Comparison of ENCODE assay signal across 29 cellular contexts in the genomic region with DNA sequence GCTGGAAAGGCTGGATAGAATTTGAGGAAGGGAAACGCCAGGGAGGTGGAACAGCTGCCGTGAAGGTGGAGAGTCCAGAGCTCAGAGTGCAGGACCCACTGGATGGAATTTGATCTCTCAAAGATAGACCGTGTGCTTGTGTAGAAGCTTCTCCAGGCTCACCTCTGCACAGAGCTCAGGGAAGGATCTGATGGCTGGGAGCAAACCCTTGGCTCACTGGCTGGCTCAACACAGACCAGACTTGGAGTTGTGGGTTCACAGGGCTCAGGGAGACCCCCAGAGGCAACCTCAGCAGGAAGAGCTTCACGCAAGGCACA. TPM values are rescaled to one million over a fixed set of nuclear protein-coding genes. Genes with fewer than 3 reads are reported as not detected.
"Had no signal": no experiment of that assay in that cellular context is flagged by ENCODE, and none has a peak within 500 bp of the region (broad histone marks: within the 10 kb centered on the region; RNA-seq: fewer than 3 reads in every experiment).

No MANE protein-coding gene starts in this region.

- H3K27ac ChIP-seq: VCaP had no signal

- H3K4me1 Mint-ChIP-seq: activated CD4-positive, alpha-beta T cell treated with anti-CD3 and anti-CD28 coated beads for 36 hours; activated naive CD8-positive, alpha-beta T cell treated with anti-CD3 and anti-CD28 coated beads for 36 hours had no signal

- H3K36me3 Mint-ChIP-seq: activated naive CD4-positive, alpha-beta T cell treated with anti-CD3 and anti-CD28 coated beads, Interleukin-2, amount 10 ng/mL, durations not matched to agents 7 days and 5 days; activated naive CD8-positive, alpha-beta T cell treated with anti-CD3 and anti-CD28 coated beads for 36 hours; T-cell had no signal

- H3K27ac Mint-ChIP-seq: activated CD4-positive, alpha-beta memory T cell treated with anti-CD3 and anti-CD28 coated beads, Interleukin-2, amount 10 ng/mL, durations not matched to agents 7 days and 5 days; activated CD4-positive, alpha-beta T cell treated with anti-CD3 and anti-CD28 coated beads for 36 hours; activated naive CD4-positive, alpha-beta T cell treated with anti-CD3 and anti-CD28 coated beads, Interleukin-2, amount 10 ng/mL, durations not matched to agents 7 days and 5 days; activated naive CD8-positive, alpha-beta T cell treated with anti-CD3 and anti-CD28 coated beads for 36 hours; activated T-helper 17 cell treated with anti-CD3 and anti-CD28 coated beads, Interleukin-2, amount 50 U/mL, for 72 hours; T-cell had no signal

- DNase-seq: activated CD4-positive, alpha-beta memory T cell treated with anti-CD3 and anti-CD28 coated beads, Interleukin-2, amount 10 ng/mL, durations not matched to agents 7 days and 5 days; activated CD4-positive, alpha-beta T cell treated with anti-CD3 and anti-CD28 coated beads for 36 hours; activated CD4-positive, alpha-beta T cell treated with anti-CD3 and anti-CD28 coated beads, Interleukin-2, amount 50 U/mL, for 1 hour; activated gamma-delta T cell treated with Interleukin-2 at 50 U/mL for 16 hours; activated naive CD4-positive, alpha-beta T cell treated with anti-CD3 and anti-CD28 coated beads, Interleukin-2, amount 10 ng/mL, durations not matched to agents 7 days and 5 days; activated naive CD8-positive, alpha-beta T cell treated with anti-CD3 and anti-CD28 coated beads for 36 hours; activated T-cell treated with anti-CD3 and anti-CD28 coated beads for 4 hours; activated T-cell treated with anti-CD3 and anti-CD28 coated beads, Interleukin-2, amount 50 U/mL, for 48 hours; cerebellar nuclear complex; Karpas-422; MM.1S; NCI-H1105 treated with DMSO at 0.1 percent for 48 hours; NCI-H1436 treated with DMSO at 0.1 percent for 48 hours; NCI-H187; NCI-H2081; NCI-H2227 treated with DMSO at 0.1 percent for 48 hours; NCI-H446 treated with DMSO at 0.1 percent for 48 hours; NCI-H524 treated with DMSO at 0.1 percent for 48 hours; NK-92 treated with Interleukin-12 subunit alpha and Interleukin-12 subunit beta, amount 100 ng/mL, for 24 hours; OCI-M1; SHP77 treated with DMSO at 0.1 percent for 48 hours; T-cell had no signal

- H3K4me3 Mint-ChIP-seq: activated CD4-positive, alpha-beta memory T cell treated with anti-CD3 and anti-CD28 coated beads, Interleukin-2, amount 10 ng/mL, durations not matched to agents 7 days and 5 days; activated CD4-positive, alpha-beta T cell treated with anti-CD3 and anti-CD28 coated beads for 36 hours; activated naive CD4-positive, alpha-beta T cell treated with anti-CD3 and anti-CD28 coated beads, Interleukin-2, amount 10 ng/mL, durations not matched to agents 7 days and 5 days; activated naive CD8-positive, alpha-beta T cell treated with anti-CD3 and anti-CD28 coated beads for 36 hours; activated T-helper 17 cell treated with anti-CD3 and anti-CD28 coated beads, Interleukin-2, amount 50 U/mL, for 72 hours; T-cell had no signal

- ATAC-seq: activated CD4-positive, alpha-beta T cell treated with anti-CD3 and anti-CD28 coated beads for 36 hours; activated T-helper 17 cell treated with anti-CD3 and anti-CD28 coated beads, Interleukin-2, amount 50 U/mL, for 72 hours; Panc1; T-cell had no signal

- H3K9me3 Mint-ChIP-seq: activated CD4-positive, alpha-beta memory T cell treated with anti-CD3 and anti-CD28 coated beads, Interleukin-2, amount 10 ng/mL, durations not matched to agents 7 days and 5 days; activated naive CD8-positive, alpha-beta T cell treated with anti-CD3 and anti-CD28 coated beads for 36 hours; activated T-helper 17 cell treated with anti-CD3 and anti-CD28 coated beads, Interleukin-2, amount 50 U/mL, for 72 hours; T-cell had no signal

RNA-seq across cellular contexts. Expression of gene GHRHR, which starts 26.0 kb away (rescaled TPM):
- total RNA-seq: activated CD4-positive, alpha-beta memory T cell treated with anti-CD3 and anti-CD28 coated beads, Interleukin-2, amount 10 ng/mL, durations not matched to agents 7 days and 5 days; activated CD4-positive, alpha-beta T cell treated with anti-CD3 and anti-CD28 coated beads for 36 hours; activated CD8-positive, alpha-beta memory T cell treated with anti-CD3 and anti-CD28 coated beads for 36 hours; activated naive CD8-positive, alpha-beta T cell treated with anti-CD3 and anti-CD28 coated beads for 36 hours; activated T-helper 17 cell treated with anti-CD3 and anti-CD28 coated beads, Interleukin-2, amount 50 U/mL, for 72 hours; cardiac septum; SK-MEL-5; T-cell; T-helper 2 cell treated with Interferon-gamma antibody and Interleukin-4, amounts not matched to agents 100 ng/mL and 5 ng/mL, for 36 hours had no signal
